Comparison of ENCODE assay signal across 1 cellular context in the genomic region with DNA sequence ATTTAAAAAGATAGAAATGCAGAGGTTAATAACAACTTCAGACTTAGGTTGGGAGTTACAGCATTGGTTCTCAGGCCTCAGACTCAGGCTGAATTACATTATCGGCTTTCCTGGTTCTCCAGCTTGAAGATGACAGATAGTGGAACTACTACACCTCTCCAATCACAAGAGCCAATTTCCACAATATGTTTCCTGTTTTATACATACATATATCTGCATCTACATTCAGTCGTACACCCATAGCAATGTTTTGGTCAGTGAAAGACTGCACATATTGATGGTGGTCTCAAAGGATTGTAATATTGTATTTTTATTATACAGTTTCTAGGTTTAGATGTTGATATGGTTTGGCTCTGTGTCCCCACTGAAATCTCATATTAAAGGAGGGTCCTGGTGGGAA.
TF ChIP-seq lines count a peak whose summit lies in the region.

No MANE protein-coding gene starts in this region.

TF ChIP-seq in K562, 482 proteins besides CTCF, POLR2A, EP300 and RAD21 (continued from another document):
- TF ChIP-seq, protein P1, sequence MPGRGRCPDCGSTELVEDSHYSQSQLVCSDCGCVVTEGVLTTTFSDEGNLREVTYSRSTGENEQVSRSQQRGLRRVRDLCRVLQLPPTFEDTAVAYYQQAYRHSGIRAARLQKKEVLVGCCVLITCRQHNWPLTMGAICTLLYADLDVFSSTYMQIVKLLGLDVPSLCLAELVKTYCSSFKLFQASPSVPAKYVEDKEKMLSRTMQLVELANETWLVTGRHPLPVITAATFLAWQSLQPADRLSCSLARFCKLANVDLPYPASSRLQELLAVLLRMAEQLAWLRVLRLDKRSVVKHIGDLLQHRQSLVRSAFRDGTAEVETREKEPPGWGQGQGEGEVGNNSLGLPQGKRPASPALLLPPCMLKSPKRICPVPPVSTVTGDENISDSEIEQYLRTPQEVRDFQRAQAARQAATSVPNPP (IDR thresholded peaks at IDR 0.05; ENCODE audit: borderline replicate concordance, insufficient read depth, insufficient read length), result no peak
- no peak for TF ChIP-seq POLR2G (IDR thresholded peaks at IDR 0.05; ENCODE audit: low read depth, low read length)
- TF ChIP-seq CC2D1A (IDR thresholded peaks at IDR 0.05), result no peak
